Comparison of ENCODE assay signal across 20 cellular contexts in genomic region chr10:78222096-78222790, GRCh38.
DNase-seq lines count a peak whose midpoint lies in the region; ATAC-seq, FAIRE-seq and TF ChIP-seq lines count a peak whose summit lies in the region.
"Had no signal": no experiment of that assay in that cellular context is flagged by ENCODE, and none has a peak within 500 bp of the region (broad histone marks: within the 10 kb centered on the region; RNA-seq: fewer than 3 reads in every experiment).

No MANE protein-coding gene starts in this region.

- FAIRE-seq in K562 (lab: Jason Lieb, UNC) (no peak), GM19239 (lab: Jason Lieb, UNC) (no peak)
- FAIRE-seq: G401.6, RCC 7860 had no signal

- H3K36me3 ChIP-seq in K562 (ENCODE audit: control insufficient read depth, insufficient read depth, low read length) (no peaks in the 10 kb centered on the region), spleen (no peaks in the 10 kb centered on the region)

- CTCF ChIA-PET in K562 (lab: Yijun Ruan, JAX; ENCODE audit: low intra/inter-chr PET ratio), result no interaction called here
- CTCF ChIA-PET in Calu3 (lab: Charles Lee), result interaction anchor here (0.5 kb wide), 1 partner anchor 10 kb away, joined by 3 read pairs; no protein-coding TSS in a partner anchor

- no peaks in the 10 kb centered on the region for H3K79me2 ChIP-seq in K562 (ENCODE audit: control insufficient read depth, insufficient read depth, low read length)

- no peaks in the 10 kb centered on the region for H3K9me3 Mint-ChIP-seq in Calu3 (ENCODE audit: low read depth, unreplicated experiment)
- H3K9me3 Mint-ChIP-seq in stimulated activated memory B cell treated with anti-CD40 and anti-IgM and Interleukin-4, amounts not matched to agents 10 μg/mL and 1 μg/mL and 100 μg/mL, for 72 hours, result no peaks in the 10 kb centered on the region
- H3K9me3 Mint-ChIP-seq: CD4-positive, CD25-positive, alpha-beta regulatory T cell had no signal

- no peaks in the 10 kb centered on the region for H3K9me3 ChIP-seq in K562 (replicated peaks; ENCODE audit: control insufficient read depth, insufficient read depth, low read depth, low read length)
- H3K9me3 ChIP-seq in spleen, result no peaks in the 10 kb centered on the region

- BruUV-seq in K562 (replicated peaks; lab: Mats Ljungman, UMichigan) (no TSS peak), Calu3 (replicated peaks; lab: Mats Ljungman, UMichigan) (no TSS peak)

- peaks cover 95% of the 10 kb centered on the region for H3K27me3 Mint-ChIP-seq in Calu3 (ENCODE audit: unreplicated experiment)
- H3K27me3 Mint-ChIP-seq in stimulated activated memory B cell treated with anti-CD40 and anti-IgM and Interleukin-4, amounts not matched to agents 10 μg/mL and 1 μg/mL and 100 μg/mL, for 72 hours, result peaks cover 53% of the 10 kb centered on the region

- DNase-seq in NCI-H2196 (lab: John Stamatoyannopoulos, UW; ENCODE audit: unreplicated experiment) (peak; percentile 17), NCI-H2196 treated with DMSO at 0.1 percent for 48 hours (lab: John Stamatoyannopoulos, UW; ENCODE audit: unreplicated experiment) (no peak), NCI-H146 (lab: John Stamatoyannopoulos, UW) (peak; percentile 85), K562 (ENCODE audit: extremely low read depth in 1 of 4, low spot score in 3 of 4) (no peak), spleen (peak; percentile 68), Calu3 (no peak), GM19239 (ENCODE audit: insufficient read length, low spot score) (no peak)
- DNase-seq: CD4-positive, CD25-positive, alpha-beta regulatory T cell; DND-41; GOT3; MM.1S; NCI-H1092 treated with DMSO at 0.1 percent for 48 hours; NCI-H1694 treated with DMSO at 0.1 percent for 48 hours; NCI-H446; T-helper 17 cell had no signal

- POLR2A ChIA-PET in K562 (lab: Yijun Ruan, JAX), result interaction anchor here (0.8 to 1.2 kb wide), 2 partner anchors 9 to 14 kb away, joined by 3 read pairs; no protein-coding TSS in a partner anchor

- no peak for TF ChIP-seq CTCF in K562 (IDR thresholded peaks at IDR 0.05 in 2 of 3, conservative IDR thresholded peaks at IDR 0.05 in 1 of 3; ENCODE audit: insufficient read depth in 2 of 3, low read depth in 1 of 3, low read length in 3 of 3)
- no peak for TF ChIP-seq CTCF in spleen (IDR thresholded peaks at IDR 0.05 in 8 of 11, conservative IDR thresholded peaks at IDR 0.05 in 3 of 11)
- TF ChIP-seq CTCF in Calu3 (IDR thresholded peaks at IDR 0.05; ENCODE audit: unreplicated experiment), result no peak

- in situ Hi-C loops in K562 (cut with MboI), result no loop called here

- no peak for TF ChIP-seq RAD21 in K562 (CRISPR knock-in tag; conservative IDR thresholded peaks at IDR 0.05 in 1 of 2, IDR thresholded peaks at IDR 0.05 in 1 of 2)

- no peak overlapping the region for H3K9ac ChIP-seq in K562 (ENCODE audit: insufficient read depth in 1 of 2, low read depth in 2 of 2, low read length in 2 of 2)

- TF ChIP-seq EP300 in K562 (IDR thresholded peaks at IDR 0.05; ENCODE audit: low read length), result no peak

- H3K4me1 ChIP-seq in K562 (replicated peaks in 1 of 2; ENCODE audit: control insufficient read depth in 2 of 2, insufficient read depth in 2 of 2, low read length in 2 of 2) (no peaks in the 10 kb centered on the region), spleen (no peaks in the 10 kb centered on the region)

- no peak overlapping the region for H3K4me2 ChIP-seq in K562 (ENCODE audit: insufficient read depth, low read length)

- no peaks in the 10 kb centered on the region for H3K36me3 Mint-ChIP-seq in Calu3 (ENCODE audit: insufficient read depth, unreplicated experiment)
- no peaks in the 10 kb centered on the region for H3K36me3 Mint-ChIP-seq in stimulated activated memory B cell treated with anti-CD40 and anti-IgM and Interleukin-4, amounts not matched to agents 10 μg/mL and 1 μg/mL and 100 μg/mL, for 72 hours
- H3K36me3 Mint-ChIP-seq: CD4-positive, CD25-positive, alpha-beta regulatory T cell had no signal

- no peak for TF ChIP-seq POLR2A in K562 (conservative IDR thresholded peaks at IDR 0.05)
- no peak for TF ChIP-seq POLR2A in spleen (IDR thresholded peaks at IDR 0.05)

- H3K4me1 Mint-ChIP-seq in Calu3 (ENCODE audit: low read depth, unreplicated experiment), result no peaks in the 10 kb centered on the region
- no peaks in the 10 kb centered on the region for H3K4me1 Mint-ChIP-seq in stimulated activated memory B cell treated with anti-CD40 and anti-IgM and Interleukin-4, amounts not matched to agents 10 μg/mL and 1 μg/mL and 100 μg/mL, for 72 hours
- H3K4me1 Mint-ChIP-seq: B cell; CD4-positive, CD25-positive, alpha-beta regulatory T cell; T-helper 17 cell had no signal

- peaks cover 8% of the 10 kb centered on the region; the same call in 1 of the 2 replicates for H4K20me1 ChIP-seq in K562 (replicated peaks; ENCODE audit: control insufficient read depth, insufficient read depth, low read length)

- H2AFZ ChIP-seq in K562 (ENCODE audit: low read depth, low read length), result no peak overlapping the region

- H3K27ac ChIP-seq in K562 (ENCODE audit: extremely low read depth, low read depth, low read length) (no peak overlapping the region), spleen (no peak overlapping the region)
- H3K27ac ChIP-seq: 22Rv1 had no signal

- ATAC-seq in K562, result no peak
- ATAC-seq in stimulated activated memory B cell treated with anti-CD40 and anti-IgM and Interleukin-4, amounts not matched to agents 10 μg/mL and 1 μg/mL and 100 μg/mL, for 72 hours, result no peak
- ATAC-seq: T-helper 17 cell had no signal

- H3K4me3 Mint-ChIP-seq in Calu3 (ENCODE audit: low read depth, unreplicated experiment), result no peak overlapping the region
- no peak overlapping the region for H3K4me3 Mint-ChIP-seq in stimulated activated memory B cell treated with anti-CD40 and anti-IgM and Interleukin-4, amounts not matched to agents 10 μg/mL and 1 μg/mL and 100 μg/mL, for 72 hours
- H3K4me3 Mint-ChIP-seq: B cell; CD4-positive, CD25-positive, alpha-beta regulatory T cell; T-helper 17 cell had no signal

- H3K27ac Mint-ChIP-seq in Calu3 (ENCODE audit: unreplicated experiment), result no peak overlapping the region
- H3K27ac Mint-ChIP-seq in stimulated activated memory B cell treated with anti-CD40 and anti-IgM and Interleukin-4, amounts not matched to agents 10 μg/mL and 1 μg/mL and 100 μg/mL, for 72 hours, result no peak overlapping the region
- H3K27ac Mint-ChIP-seq: B cell, T-helper 17 cell had no signal

- H3K27me3 ChIP-seq in K562 (ENCODE audit: control insufficient read depth in 2 of 2, insufficient read depth in 2 of 2, low read length in 2 of 2) (peaks cover 5 to 52% of the 10 kb centered on the region in 2 experiments; a peak in 4 of 5 replicates), spleen (replicated peaks in 1 of 7) (peaks cover 0 to 20% (median 0%) of the 10 kb centered on the region in 7 donors)

- no peaks in the 10 kb centered on the region for H3K9me1 ChIP-seq in K562 (ENCODE audit: control insufficient read depth, insufficient read depth, low read length)

- H3K4me3 ChIP-seq in K562 (no peak overlapping the region), spleen (no peak overlapping the region)

- WGBS in K562 (ENCODE audit: insufficient coverage, low coverage, missing lambda C conversion rate), result 2% methylated on average over 11 of the region's 11 CpGs
- WGBS in spleen, 5 donors, result 71 to 80% (median 74%) methylated on average over 8 to 11 of the region's 11 CpGs

- intact Hi-C loops in K562 (cut with micrococcal nuclease), result no loop called here
- intact Hi-C loops in spleen (cut with DNase I; ENCODE audit: low total_unique reads), result no loop called here
- intact Hi-C loops in Calu3 (cut with micrococcal nuclease; ENCODE audit: unreplicated experiment), result no loop called here

TF ChIP-seq in K562, 482 proteins besides CTCF, POLR2A, EP300 and RAD21:
- peak; percentile 80; the same call in 1 of the 2 replicates for TF ChIP-seq ZNF511 (CRISPR knock-in tag; IDR thresholded peaks at IDR 0.05)
- TF ChIP-seq ZNF444 (CRISPR knock-in tag; IDR thresholded peaks at IDR 0.05), result no peak
TF ChIP-seq in K562: peak in this region for 1.

Comparison
In these comparisons a context has a peak if more than half of its experiments do, and no peak if none do; other contexts are left out.
1. DNase-seq: peak in NCI-H2196 (single experiment), NCI-H146 (single experiment) and spleen (single experiment); none in NCI-H2196 treated with DMSO at 0.1 percent for 48 hours (single experiment), K562 (0 of 4), Calu3 (single experiment) and GM19239 (single experiment).